In the genomic region with DNA sequence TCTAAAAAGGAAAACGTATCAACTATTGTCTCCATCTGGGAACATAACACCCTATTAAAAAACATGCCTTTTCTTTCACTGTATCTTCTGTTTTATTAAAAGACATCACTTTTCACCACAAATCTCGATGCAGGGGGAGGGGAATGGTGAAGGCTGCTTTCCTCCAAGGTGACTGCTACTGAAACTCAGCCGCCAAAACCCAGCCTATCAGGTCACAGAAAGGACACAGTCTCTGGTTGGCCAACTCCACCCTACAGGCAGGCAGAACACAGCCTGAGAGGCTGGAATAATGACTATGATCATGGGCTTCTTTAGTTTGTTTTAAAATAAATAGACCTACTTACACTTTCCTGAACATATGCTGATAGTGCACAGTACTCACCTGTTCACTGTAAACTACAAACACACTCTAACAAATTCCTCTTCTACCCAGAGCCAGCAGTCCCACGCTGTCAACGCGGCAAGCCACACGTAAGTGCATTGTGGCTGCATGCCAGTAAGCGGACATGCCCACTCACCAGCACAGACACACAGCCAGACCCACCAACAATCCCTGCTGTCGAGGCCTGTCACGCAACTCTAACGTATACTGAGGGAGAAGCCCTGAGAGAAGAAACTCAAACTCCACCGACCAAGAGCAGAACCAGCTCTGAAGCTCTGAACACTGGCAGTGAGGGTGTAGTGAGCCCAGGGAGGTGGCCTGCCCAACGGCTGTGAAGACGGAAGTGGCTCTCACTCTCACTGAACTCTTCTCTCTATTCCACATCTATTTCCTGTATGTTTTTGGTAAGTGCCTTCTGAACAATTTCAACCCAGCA, we compare ENCODE assay signal across 13 cellular contexts. TPM values are rescaled to one million over a fixed set of nuclear protein-coding genes. Genes with fewer than 3 reads are reported as not detected.
DNase-seq lines count a peak whose midpoint lies in the region; ATAC-seq and TF ChIP-seq lines count a peak whose summit lies in the region.
"Had no signal": no experiment of that assay in that cellular context is flagged by ENCODE, and none has a peak within 500 bp of the region (broad histone marks: within the 10 kb centered on the region; RNA-seq: fewer than 3 reads in every experiment).

No MANE protein-coding gene starts in this region.

- DNase-seq in activated naive CD4-positive, alpha-beta T cell treated with Interleukin-2 at 50 U/mL for 16 hours, result peak; percentile 26
- no peak for DNase-seq in activated naive CD4-positive, alpha-beta T cell (lab: John Stamatoyannopoulos, UW)
- DNase-seq in T-helper 17 cell (peak in 1 of 3 donors; percentile 16), fibroblast of the aortic adventitia (ENCODE audit: low read depth) (peak; percentile 6), stomach (peak; percentile 50), NCI-H226 (no peak), osteocyte (ENCODE audit: extremely low spot score, unreplicated experiment) (no peak), NCI-H2227 treated with DMSO at 0.1 percent for 48 hours (lab: John Stamatoyannopoulos, UW) (no peak)
- DNase-seq: activated CD8-positive, alpha-beta memory T cell treated with anti-CD3 and anti-CD28 coated beads, Interleukin-2, amount 50 U/mL, for 48 hours; DMS53; dorsolateral prefrontal cortex; NCI-H187 treated with DMSO at 0.1 percent for 48 hours; ovary had no signal

- no peak for TF ChIP-seq POLR2A in stomach (IDR thresholded peaks at IDR 0.05)

- TF ChIP-seq EP300 in stomach (IDR thresholded peaks at IDR 0.05), result no peak

- H3K27ac Mint-ChIP-seq in T-helper 17 cell (peak overlapping the region; percentile 87), osteocyte (ENCODE audit: unreplicated experiment) (no peak overlapping the region)

- peak overlapping the region; percentile 60 to 80 (median 68) for H3K27ac ChIP-seq in stomach
- H3K27ac ChIP-seq: dorsolateral prefrontal cortex, ovary had no signal

- H3K9me3 ChIP-seq in T-helper 17 cell (ENCODE audit: control insufficient read depth, low read length, poor library complexity, severe bottlenecking) (no peaks in the 10 kb centered on the region), stomach (no peaks in the 10 kb centered on the region)
- H3K9me3 ChIP-seq: ovary had no signal

- H3K4me1 Mint-ChIP-seq in T-helper 17 cell, result peaks cover 29% of the 10 kb centered on the region
- H3K4me1 Mint-ChIP-seq in osteocyte (ENCODE audit: unreplicated experiment), result no peaks in the 10 kb centered on the region

- H3K36me3 ChIP-seq in stomach, result peaks cover 0 to 21% (median 7%) of the 10 kb centered on the region in 4 donors
- H3K36me3 ChIP-seq: ovary had no signal

- no peaks in the 10 kb centered on the region for H3K9me3 Mint-ChIP-seq in osteocyte (ENCODE audit: unreplicated experiment)

- intact Hi-C loops in stomach (cut with DNase I; ENCODE audit: low total_unique reads), result no loop called here

- H3K4me1 ChIP-seq in stomach, result peaks cover 0 to 20% (median 2%) of the 10 kb centered on the region in 4 donors

- H3K36me3 Mint-ChIP-seq in T-helper 17 cell (ENCODE audit: low read depth) (peaks cover 10% of the 10 kb centered on the region), osteocyte (ENCODE audit: unreplicated experiment) (peaks cover 4% of the 10 kb centered on the region)

- H3K27me3 ChIP-seq in stomach, result no peaks in the 10 kb centered on the region
- H3K27me3 ChIP-seq: dorsolateral prefrontal cortex, ovary had no signal

- H3K4me3 ChIP-seq in fibroblast of the aortic adventitia (ENCODE audit: low read depth, low read length) (no peak overlapping the region), stomach (peak overlapping the region in 1 of 4 donors; percentile 2)
- H3K4me3 ChIP-seq: dorsolateral prefrontal cortex, ovary had no signal

- ATAC-seq in T-helper 17 cell, result peak; percentile 76

- no peaks in the 10 kb centered on the region for H3K27me3 Mint-ChIP-seq in T-helper 17 cell
- H3K27me3 Mint-ChIP-seq in osteocyte (ENCODE audit: unreplicated experiment), result no peaks in the 10 kb centered on the region

- H3K4me3 Mint-ChIP-seq in T-helper 17 cell, result peak overlapping the region; percentile 88
- H3K4me3 Mint-ChIP-seq in osteocyte (ENCODE audit: unreplicated experiment), result no peak overlapping the region

- TF ChIP-seq CTCF in fibroblast of the aortic adventitia (IDR thresholded peaks at IDR 0.05; ENCODE audit: insufficient read depth, low read length) (no peak), stomach (IDR thresholded peaks at IDR 0.05) (no peak), osteocyte (IDR thresholded peaks at IDR 0.05) (no peak)

- WGBS in stomach, 5 donors, result 34 to 55% (median 39%) methylated on average over 14 of the region's 14 CpGs

RNA-seq across cellular contexts. Expression of gene NCAPG2, which starts 41.8 kb away (rescaled TPM):
- total RNA-seq in T-helper 17 cell (10 to 100 TPM in 1 of 2 donors, 1 to 10 TPM in 1; 8.8 to 38.7 TPM), fibroblast of the aortic adventitia (ENCODE audit: low replicate concordance) (8.9 and 35.0 TPM in 2 replicates), stomach (10 to 100 TPM in 4 of 5 donors, 1 to 10 TPM in 1; 4.9 to 24.2 (median 21.6) TPM), osteocyte (17.9 and 19.9 TPM in 2 replicates)
- 1 to 10 TPM; 2.6 to 4.0 (median 4.0) TPM for polyA plus RNA-seq in stomach

Comparison
In these comparisons a context has a peak if more than half of its experiments do, and no peak if none do; other contexts are left out.
1. DNase-seq: peak in activated naive CD4-positive, alpha-beta T cell treated with Interleukin-2 at 50 U/mL for 16 hours (single experiment), fibroblast of the aortic adventitia (single experiment) and stomach (single experiment); none in activated naive CD4-positive, alpha-beta T cell (0 of 4), NCI-H226 (single experiment), osteocyte (single experiment) and NCI-H2227 treated with DMSO at 0.1 percent for 48 hours (single experiment).